13 cellular contexts compared by ENCODE assay signal in the genomic region with DNA sequence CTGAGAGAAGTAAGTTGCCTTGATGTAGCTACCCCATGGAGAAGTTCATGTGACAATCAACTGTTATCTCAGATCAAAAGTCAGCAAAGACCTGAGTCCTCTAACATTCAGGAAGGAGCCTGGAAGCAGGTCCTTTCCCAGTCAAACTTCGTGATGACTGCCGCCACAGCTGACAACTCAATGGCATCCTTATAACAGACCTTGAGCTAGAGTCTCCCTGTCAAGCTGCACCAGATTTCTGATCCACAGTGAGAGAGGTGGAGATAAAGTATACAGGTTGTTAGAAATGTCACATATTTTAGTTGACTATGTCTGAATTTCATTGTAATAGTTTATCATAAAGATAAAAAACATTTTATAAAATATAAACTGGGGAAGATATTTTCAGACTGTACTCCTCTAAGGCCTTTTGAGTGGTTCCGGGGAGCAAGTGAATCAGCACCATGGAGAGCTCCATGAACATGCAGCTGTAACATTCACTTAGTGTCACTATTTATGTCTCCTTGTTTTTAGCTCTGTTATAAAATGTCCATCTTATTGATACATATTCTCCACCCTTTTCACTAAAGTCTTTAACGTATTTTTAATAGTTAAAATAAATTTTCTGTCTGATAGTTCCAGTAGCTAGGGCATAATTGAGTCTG.
A peak's percentile ranks its signal among the peaks of the same experiment; 100 is the strongest.
DNase-seq lines count a peak whose midpoint lies in the region; ATAC-seq and TF ChIP-seq lines count a peak whose summit lies in the region.
"Had no signal": no experiment of that assay in that cellular context is flagged by ENCODE, and none has a peak within 500 bp of the region (broad histone marks: within the 10 kb centered on the region; RNA-seq: fewer than 3 reads in every experiment).

No MANE protein-coding gene starts in this region.

- TF ChIP-seq CTCF in prostate gland (IDR thresholded peaks at IDR 0.05): no peak

- no peak overlapping the region for H3K27ac ChIP-seq in prostate gland
- H3K27ac ChIP-seq: dorsolateral prefrontal cortex had no signal

- H3K27me3 ChIP-seq in HAP-1 (ENCODE audit: low read depth) (no peaks in the 10 kb centered on the region), prostate gland (replicated peaks; ENCODE audit: insufficient read depth) (no peaks in the 10 kb centered on the region)

- H3K36me3 ChIP-seq in HAP-1 (replicated peaks) (no peaks in the 10 kb centered on the region), prostate gland (no peaks in the 10 kb centered on the region)

- H3K9me3 ChIP-seq in HAP-1 (no peaks in the 10 kb centered on the region; the same call in 1 of the 2 replicates), prostate gland (no peaks in the 10 kb centered on the region), T-helper 17 cell (ENCODE audit: control insufficient read depth, low read length, poor library complexity, severe bottlenecking) (no peaks in the 10 kb centered on the region)

- no peaks in the 10 kb centered on the region for H3K4me1 Mint-ChIP-seq in T-helper 17 cell
- H3K4me1 Mint-ChIP-seq: activated B cell treated with CpG ODN at 0.5 μM for 24 hours; CD4-positive, CD25-positive, alpha-beta regulatory T cell had no signal

- H3K27ac Mint-ChIP-seq in T-helper 17 cell: no peak overlapping the region
- H3K27ac Mint-ChIP-seq: activated B cell treated with CpG ODN at 0.5 μM for 24 hours; CD4-positive, CD25-positive, alpha-beta regulatory T cell had no signal

- H3K27me3 Mint-ChIP-seq in T-helper 17 cell: no peaks in the 10 kb centered on the region
- H3K27me3 Mint-ChIP-seq: activated B cell treated with CpG ODN at 0.5 μM for 24 hours; CD4-positive, CD25-positive, alpha-beta regulatory T cell had no signal

- peak; percentile 49 for DNase-seq in A172 (ENCODE audit: low spot score)
- DNase-seq in HAP-1 (ENCODE audit: low spot score in 2 of 2): peak; percentile 13 to 57
- peak; percentile 2 for DNase-seq in SK-N-DZ (ENCODE audit: low spot score)
- peak; percentile 7 for DNase-seq in globus pallidus (ENCODE audit: low spot score)
- no peak for DNase-seq in prostate gland (ENCODE audit: low spot score)
- no peak for DNase-seq in NCI-H524 treated with DMSO at 0.1 percent for 48 hours (lab: John Stamatoyannopoulos, UW)
- no peak for DNase-seq in GM19240 (ENCODE audit: insufficient read length, low spot score)
- DNase-seq in T-helper 17 cell: no peak
- DNase-seq: activated B cell treated with CpG ODN at 0.5 μM for 24 hours; activated naive CD4-positive, alpha-beta T cell; CD4-positive, CD25-positive, alpha-beta regulatory T cell; dorsolateral prefrontal cortex; NCI-H1092 treated with DMSO at 0.1 percent for 48 hours had no signal

- no peak overlapping the region for H3K4me3 Mint-ChIP-seq in T-helper 17 cell
- H3K4me3 Mint-ChIP-seq: activated B cell treated with CpG ODN at 0.5 μM for 24 hours; CD4-positive, CD25-positive, alpha-beta regulatory T cell had no signal

- TF ChIP-seq POLR2A in prostate gland (IDR thresholded peaks at IDR 0.05): no peak

- intact Hi-C loops in prostate gland (cut with DNase I): no loop called here

- H3K4me1 ChIP-seq in HAP-1: no peaks in the 10 kb centered on the region
- no peaks in the 10 kb centered on the region for H3K4me1 ChIP-seq in prostate gland (replicated peaks)

- H3K36me3 Mint-ChIP-seq in T-helper 17 cell (ENCODE audit: low read depth): no peaks in the 10 kb centered on the region
- H3K36me3 Mint-ChIP-seq: CD4-positive, CD25-positive, alpha-beta regulatory T cell had no signal

- no peak overlapping the region for H3K4me3 ChIP-seq in HAP-1
- H3K4me3 ChIP-seq in prostate gland: no peak overlapping the region
- H3K4me3 ChIP-seq: dorsolateral prefrontal cortex had no signal

- ATAC-seq in T-helper 17 cell: no peak

- 13% methylated on average over 4 of the region's 4 CpGs for WGBS in prostate gland

- in situ Hi-C loops in HAP-1 (cut with MboI; ENCODE audit: low sequenced_read_pairs): no loop called here

Comparison
In these comparisons a context has a peak if more than half of its experiments do, and no peak if none do; other contexts are left out.
1. DNase-seq: peak in A172 (single experiment), HAP-1 (2 of 2), SK-N-DZ (single experiment) and globus pallidus (single experiment); none in prostate gland (single experiment), NCI-H524 treated with DMSO at 0.1 percent for 48 hours (single experiment), GM19240 (single experiment) and T-helper 17 cell (0 of 3).